Comparison of ENCODE assay signal across 14 cellular contexts in genomic region chr2:12725238-12726187, GRCh38. TPM values are rescaled to one million over a fixed set of nuclear protein-coding genes. Genes with fewer than 3 reads are reported as not detected.
DNase-seq lines count a peak whose midpoint lies in the region; ATAC-seq, FAIRE-seq and TF ChIP-seq lines count a peak whose summit lies in the region.
"Had no signal": no experiment of that assay in that cellular context is flagged by ENCODE, and none has a peak within 500 bp of the region (broad histone marks: within the 10 kb centered on the region; RNA-seq: fewer than 3 reads in every experiment).

No MANE protein-coding gene starts in this region.

- peaks cover 79 to 91% of the 10 kb centered on the region in 2 donors for H3K4me1 Mint-ChIP-seq in natural killer cell treated with Interleukin-12 subunit alpha and Interleukin-12 subunit beta and Interleukin-15 and Interleukin-18, amount 100 ng/mL, for 72 hours (ENCODE audit: low read depth in 2 of 2)

- peak overlapping the region; percentile 85 for H3K4me2 ChIP-seq in BLaER1

- peak; percentile 28 for FAIRE-seq in GM12891 (lab: Jason Lieb, UNC)
- FAIRE-seq in frontal cortex (lab: Jason Lieb, UNC), result no peak

- peaks cover 87% of the 10 kb centered on the region for H3K4me1 ChIP-seq in BLaER1

- peak; percentile 69 for ATAC-seq in Right ventricle myocardium superior (ENCODE audit: poor library complexity)
- ATAC-seq in natural killer cell treated with Interleukin-12 subunit alpha and Interleukin-12 subunit beta and Interleukin-15 and Interleukin-18, amount 100 ng/mL, for 72 hours, result peak in 1 of 2 donors; percentile 59
- ATAC-seq: activated T-cell treated with anti-CD3 and anti-CD28 coated beads, Interleukin-2, amount 50 U/mL, for 4 hours had no signal

- H3K27ac ChIP-seq in BLaER1, result peak overlapping the region; percentile 60
- H3K27ac ChIP-seq: C4-2B had no signal

- TF ChIP-seq POLR2A in GM12891 (IDR thresholded peaks at IDR 0.05; ENCODE audit: low read depth, low read length), result no peak

- H3K9ac ChIP-seq in BLaER1, result peak overlapping the region; percentile 98

- peak overlapping the region; percentile 79 for H3K4me3 Mint-ChIP-seq in natural killer cell treated with Interleukin-12 subunit alpha and Interleukin-12 subunit beta and Interleukin-15 and Interleukin-18, amount 100 ng/mL, for 72 hours
- H3K4me3 Mint-ChIP-seq: activated T-cell treated with anti-CD3 and anti-CD28 coated beads, Interleukin-2, amount 50 U/mL, for 4 hours had no signal

- H3K27ac Mint-ChIP-seq in natural killer cell treated with Interleukin-12 subunit alpha and Interleukin-12 subunit beta and Interleukin-15 and Interleukin-18, amount 100 ng/mL, for 72 hours, result peak overlapping the region; percentile 38 to 95

- no peaks in the 10 kb centered on the region for H3K9me3 ChIP-seq in BLaER1
- H3K9me3 ChIP-seq: ovary had no signal

- H3K27me3 Mint-ChIP-seq in natural killer cell treated with Interleukin-12 subunit alpha and Interleukin-12 subunit beta and Interleukin-15 and Interleukin-18, amount 100 ng/mL, for 72 hours, result no peaks in the 10 kb centered on the region

- H4K20me1 ChIP-seq in BLaER1, result peaks cover 100% of the 10 kb centered on the region

- H3K36me3 ChIP-seq in BLaER1, result peaks cover 100% of the 10 kb centered on the region
- H3K36me3 ChIP-seq: ovary had no signal

- POLR2A ChIA-PET in HEK293T (lab: Yijun Ruan, JAX), result no interaction called here

- CTCF ChIA-PET in HEK293T (lab: Yijun Ruan, JAX), result no interaction called here

- peaks cover 7% of the 10 kb centered on the region for H3K36me3 Mint-ChIP-seq in natural killer cell treated with Interleukin-12 subunit alpha and Interleukin-12 subunit beta and Interleukin-15 and Interleukin-18, amount 100 ng/mL, for 72 hours

- no peak for DNase-seq in GM12891 (ENCODE audit: insufficient read length, low spot score)
- DNase-seq in Right ventricle myocardium superior, result no peak
- DNase-seq in natural killer cell treated with Interleukin-12 subunit alpha and Interleukin-12 subunit beta and Interleukin-15 and Interleukin-18, amount 100 ng/mL, for 72 hours (ENCODE audit: low spot score), result no peak
- DNase-seq in NOMO-1 treated with DMSO at 0.1 percent for 48 hours (lab: John Stamatoyannopoulos, UW; ENCODE audit: unreplicated experiment), result no peak
- DNase-seq in frontal cortex (ENCODE audit: low spot score in 2 of 2), result no peak
- DNase-seq in SHP77 (lab: John Stamatoyannopoulos, UW), result no peak
- no peak for DNase-seq in HEK293T (ENCODE audit: extremely low spot score)
- DNase-seq: activated T-cell treated with anti-CD3 and anti-CD28 coated beads, Interleukin-2, amount 50 U/mL, for 4 hours; mammary epithelial cell; NCI-H510A treated with DMSO at 0.1 percent for 48 hours; ovary; stimulated activated CD4-positive, alpha-beta T cell treated with anti-CD3 and anti-CD28 coated beads, Interleukin-1b, Interleukin-23, amount 100 ng/mL, for 48 hours had no signal

- intact Hi-C loops in Right ventricle myocardium superior (cut with DNase I), result no loop called here

- H3K27me3 ChIP-seq in BLaER1, result no peaks in the 10 kb centered on the region
- H3K27me3 ChIP-seq: ovary had no signal

- peak overlapping the region; percentile 96 for H3K4me3 ChIP-seq in BLaER1
- H3K4me3 ChIP-seq: ovary had no signal

- H3K9me3 Mint-ChIP-seq in natural killer cell treated with Interleukin-12 subunit alpha and Interleukin-12 subunit beta and Interleukin-15 and Interleukin-18, amount 100 ng/mL, for 72 hours, result no peaks in the 10 kb centered on the region
- H3K9me3 Mint-ChIP-seq: activated T-cell treated with anti-CD3 and anti-CD28 coated beads, Interleukin-2, amount 50 U/mL, for 4 hours had no signal

TF ChIP-seq in GM12891, 5 proteins besides CTCF, POLR2A, EP300 and RAD21:
- TF ChIP-seq TAF1 (IDR thresholded peaks at IDR 0.05; ENCODE audit: low read depth, low read length) (no peak), POLR2AphosphoS5 (IDR thresholded peaks at IDR 0.05; ENCODE audit: low read depth, low read length) (no peak), PAX5 (IDR thresholded peaks at IDR 0.05; ENCODE audit: insufficient read depth, low read length, severe bottlenecking) (no peak), POU2F2 (IDR thresholded peaks at IDR 0.05; ENCODE audit: low read depth, low read length) (no peak), SPI1 (IDR thresholded peaks at IDR 0.05; ENCODE audit: low read depth, low read length) (no peak)

TF ChIP-seq in HEK293T, 16 proteins besides CTCF, POLR2A, EP300 and RAD21:
- TF ChIP-seq L3MBTL2 (conservative IDR thresholded peaks at IDR 0.05) (no peak), NFRKB (IDR thresholded peaks at IDR 0.05) (no peak), SP1 (IDR thresholded peaks at IDR 0.05) (no peak), ZNF384 (IDR thresholded peaks at IDR 0.05) (no peak), ELF4 (IDR thresholded peaks at IDR 0.05) (no peak), TARDBP (IDR thresholded peaks at IDR 0.05) (no peak)
TF ChIP-seq in HEK293T: peak in this region for 0.

RNA-seq across cellular contexts. Expression of gene TRIB2, which starts 8.8 kb away (rescaled TPM):
- polyA plus RNA-seq in GM12891 (2012; ENCODE audit: low read depth, missing spikeins), result 5.0 TPM
- total RNA-seq in Right ventricle myocardium superior (32.1 TPM), frontal cortex (82.7 TPM)
- total RNA-seq in natural killer cell treated with Interleukin-12 subunit alpha and Interleukin-12 subunit beta and Interleukin-15 and Interleukin-18, amount 100 ng/mL, for 72 hours, result 10 to 100 TPM in 1 of 2 donors, 1 to 10 TPM in 1; 8.7 to 12.3 TPM
